In the genomic region with DNA sequence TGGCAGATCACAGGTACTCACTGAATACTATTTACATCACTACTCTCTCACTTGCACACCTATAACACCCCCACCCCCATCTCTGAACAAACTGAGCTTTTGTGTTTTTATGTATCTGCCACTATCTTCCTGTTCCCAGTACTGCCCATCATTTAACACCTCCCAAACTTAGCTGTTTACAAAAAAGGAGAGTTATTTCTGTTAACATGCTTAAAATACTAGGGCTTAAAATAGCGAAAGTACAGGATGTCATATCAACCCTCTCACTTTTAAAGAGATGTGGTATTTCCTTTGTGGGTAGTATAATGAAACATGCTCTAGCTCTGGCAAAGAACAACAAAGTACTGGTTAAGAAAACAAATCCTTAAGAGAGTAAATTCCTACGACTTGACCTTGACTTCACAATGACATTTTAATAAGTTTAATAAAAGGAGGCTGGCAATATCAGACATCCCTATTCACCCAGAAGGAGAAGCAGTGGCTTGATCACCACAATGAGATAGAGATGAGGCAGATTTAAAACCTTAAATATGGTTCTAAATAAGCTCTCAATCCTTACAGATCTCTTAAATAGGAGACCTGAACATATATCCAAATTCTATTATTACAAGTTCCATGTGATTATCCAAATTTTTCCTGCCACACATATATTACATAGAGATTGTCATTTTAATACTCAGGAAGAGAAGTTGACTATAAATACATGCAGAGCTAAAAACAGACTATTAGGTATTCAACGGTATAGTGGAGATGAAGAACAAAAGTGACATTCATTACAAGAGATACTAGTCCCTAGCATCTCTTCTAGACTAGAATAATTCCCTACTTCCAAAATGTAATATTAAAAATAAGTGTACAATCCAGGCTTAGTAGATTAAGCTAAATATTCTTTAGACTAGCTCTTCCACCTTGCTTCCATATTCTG, we compare ENCODE assay signal across 9 cellular contexts. TPM values are rescaled to one million over a fixed set of nuclear protein-coding genes. Genes with fewer than 3 reads are reported as not detected.
A peak's percentile ranks its signal among the peaks of the same experiment; 100 is the strongest.
DNase-seq lines count a peak whose midpoint lies in the region; ATAC-seq and TF ChIP-seq lines count a peak whose summit lies in the region.
"Had no signal": no experiment of that assay in that cellular context is flagged by ENCODE, and none has a peak within 500 bp of the region (broad histone marks: within the 10 kb centered on the region; RNA-seq: fewer than 3 reads in every experiment).

No MANE protein-coding gene starts in this region.

- no peaks in the 10 kb centered on the region for H3K27me3 Mint-ChIP-seq in naive thymus-derived CD4-positive, alpha-beta T cell
- H3K27me3 Mint-ChIP-seq: activated naive CD4-positive, alpha-beta T cell treated with anti-CD3 and anti-CD28 coated beads, Interleukin-2, amount 50 U/mL, for 24 hours had no signal

- no peaks in the 10 kb centered on the region for H3K27me3 ChIP-seq in adrenal gland
- H3K27me3 ChIP-seq in naive thymus-derived CD4-positive, alpha-beta T cell (ENCODE audit: control insufficient read depth in 2 of 2, insufficient read depth in 2 of 2, low read length in 2 of 2), result no peaks in the 10 kb centered on the region

- TF ChIP-seq CTCF in adrenal gland (IDR thresholded peaks at IDR 0.05) (no peak), lower leg skin (IDR thresholded peaks at IDR 0.05) (no peak)

- intact Hi-C loops in adrenal gland (cut with DNase I), result no loop called here
- intact Hi-C loops in naive thymus-derived CD4-positive, alpha-beta T cell (cut with micrococcal nuclease), result loop anchor here (1.0 kb wide), 5 partner anchors 8 to 37 kb away; a partner anchor contains a TSS
- intact Hi-C loops in lower leg skin (cut with DNase I; ENCODE audit: low total_unique reads), result no loop called here

- DNase-seq in adrenal gland, result no peak
- peak in 6 of 9 donors; percentile 7 to 55 (median 25) for DNase-seq in naive thymus-derived CD4-positive, alpha-beta T cell
- DNase-seq in NCI-H2029 treated with DMSO at 0.1 percent for 48 hours (lab: John Stamatoyannopoulos, UW), result no peak
- DNase-seq in activated CD4-positive, alpha-beta T cell treated with anti-CD3 and anti-CD28 coated beads, Interleukin-2, amount 50 U/mL, for 4 hours, result no peak
- no peak for DNase-seq in lower leg skin (ENCODE audit: low spot score in 2 of 2)

- H3K27ac Mint-ChIP-seq in naive thymus-derived CD4-positive, alpha-beta T cell, result no peak overlapping the region
- H3K27ac Mint-ChIP-seq: activated naive CD4-positive, alpha-beta T cell treated with anti-CD3 and anti-CD28 coated beads, Interleukin-2, amount 50 U/mL, for 24 hours had no signal

- WGBS in adrenal gland, 4 donors, result 21 to 31% (median 30%) methylated on average over 3 of the region's 3 CpGs
- WGBS in lower leg skin, 2 donors, result 42 to 52% methylated on average over 3 of the region's 3 CpGs

- POLR2A ChIA-PET in naive thymus-derived CD4-positive, alpha-beta T cell (lab: Charles Lee), result interaction anchor here (0.6 to 3.0 kb wide), 8 partner anchors 10 to 1496 kb away, joined by 3 to 20 read pairs (median 4); a partner anchor contains a TSS

- no peak overlapping the region for H3K4me3 Mint-ChIP-seq in naive thymus-derived CD4-positive, alpha-beta T cell
- H3K4me3 Mint-ChIP-seq: activated naive CD4-positive, alpha-beta T cell treated with anti-CD3 and anti-CD28 coated beads, Interleukin-2, amount 50 U/mL, for 24 hours had no signal

- no peaks in the 10 kb centered on the region for H3K36me3 ChIP-seq in adrenal gland (replicated peaks in 1 of 2)
- no peaks in the 10 kb centered on the region for H3K36me3 ChIP-seq in naive thymus-derived CD4-positive, alpha-beta T cell (ENCODE audit: control insufficient read depth in 2 of 3, insufficient read depth in 3 of 3, low read length in 3 of 3)

- H3K4me3 ChIP-seq in adrenal gland (peak overlapping the region in 1 of 4 donors; percentile 16), lower leg skin (ENCODE audit: low read depth, poor library complexity, severe bottlenecking) (no peak overlapping the region)
- peak overlapping the region; percentile 10 for H3K4me3 ChIP-seq in naive thymus-derived CD4-positive, alpha-beta T cell (ENCODE audit: low read length)

- peaks cover 4 to 29% (median 24%) of the 10 kb centered on the region in 7 donors for H3K4me1 Mint-ChIP-seq in naive thymus-derived CD4-positive, alpha-beta T cell

- peak overlapping the region in 3 of 5 donors; percentile 32 to 56 (median 42) for H3K27ac ChIP-seq in adrenal gland
- H3K27ac ChIP-seq in naive thymus-derived CD4-positive, alpha-beta T cell (ENCODE audit: low read depth, low read length), result peak overlapping the region; percentile 48

- H3K9me3 Mint-ChIP-seq in naive thymus-derived CD4-positive, alpha-beta T cell, result no peaks in the 10 kb centered on the region

- peak; percentile 80 for ATAC-seq in GM18502 (IDR thresholded peaks at IDR 0.05; ENCODE audit: poor library complexity, unreplicated experiment)
- peak; percentile 70 for ATAC-seq in HG02623 (IDR thresholded peaks at IDR 0.05; ENCODE audit: unreplicated experiment)
- ATAC-seq in naive thymus-derived CD4-positive, alpha-beta T cell, result peak; percentile 78
- no peak for ATAC-seq in HG03280 (IDR thresholded peaks at IDR 0.05; ENCODE audit: unreplicated experiment)

- TF ChIP-seq POLR2A in adrenal gland (IDR thresholded peaks at IDR 0.05) (no peak), lower leg skin (IDR thresholded peaks at IDR 0.05) (no peak)

- H3K4me1 ChIP-seq in adrenal gland (replicated peaks in 1 of 2), result peaks cover 31 to 42% of the 10 kb centered on the region in 2 donors
- H3K4me1 ChIP-seq in naive thymus-derived CD4-positive, alpha-beta T cell (ENCODE audit: control insufficient read depth in 2 of 2, insufficient read depth in 2 of 2, low read length in 2 of 2), result peaks cover 28 to 29% of the 10 kb centered on the region in 2 donors

- CTCF ChIA-PET in naive thymus-derived CD4-positive, alpha-beta T cell (lab: Charles Lee), result interaction anchor here (0.5 to 1.0 kb wide), 2 partner anchors 37 to 103 kb away, joined by 4 read pairs; a partner anchor contains a TSS

- H3K36me3 Mint-ChIP-seq in naive thymus-derived CD4-positive, alpha-beta T cell, result peaks cover 5 to 28% (median 20%) of the 10 kb centered on the region in 5 donors

- no peaks in the 10 kb centered on the region for H3K9me3 ChIP-seq in adrenal gland (replicated peaks in 1 of 3)
- no peaks in the 10 kb centered on the region for H3K9me3 ChIP-seq in naive thymus-derived CD4-positive, alpha-beta T cell (ENCODE audit: control insufficient read depth in 2 of 3, low read length in 3 of 3)

RNA-seq across cellular contexts. Expression of a gene that starts 36.9 kb away (rescaled TPM):
- total RNA-seq in adrenal gland (10 to 100 TPM; 40.1 to 66.9 (median 49.9) TPM), lower leg skin (10 to 100 TPM; 12.4 to 21.8 (median 18.1) TPM)
- 10 to 100 TPM; 17.6 to 36.8 (median 35.6) TPM for polyA plus RNA-seq in adrenal gland
- 10 to 100 TPM; 27.8 to 47.6 (median 35.2) TPM for total RNA-seq in naive thymus-derived CD4-positive, alpha-beta T cell
- polyA plus RNA-seq in naive thymus-derived CD4-positive, alpha-beta T cell, result 10 to 100 TPM; 27.2 to 30.7 TPM

RNA-seq across cellular contexts. Expression of a gene that starts 37.2 kb away (rescaled TPM):
- total RNA-seq in adrenal gland, result 100 to 1,000 TPM in 3 of 8 donors, 10 to 100 TPM in 5; 51.2 to 154 (median 97.6) TPM
- 10 to 100 TPM; 65.1 to 94.4 (median 81.4) TPM for polyA plus RNA-seq in adrenal gland
- 10 to 100 TPM; 11.9 to 18.4 (median 16.1) TPM for total RNA-seq in naive thymus-derived CD4-positive, alpha-beta T cell
- polyA plus RNA-seq in naive thymus-derived CD4-positive, alpha-beta T cell, result 10 to 100 TPM; 31.5 to 41.4 TPM
- 1 to 10 TPM; 4.3 to 4.9 (median 4.7) TPM for total RNA-seq in lower leg skin

RNA-seq across cellular contexts. Expression of a gene that starts 57.2 kb away (rescaled TPM):
- 1 to 10 TPM in 5 of 8 donors, under 1 TPM in 2, not detected in 1; 0.52 to 4.0 (median 1.9) TPM for total RNA-seq in adrenal gland
- 1 to 10 TPM; 1.0 to 2.7 (median 1.2) TPM for polyA plus RNA-seq in adrenal gland
- total RNA-seq in naive thymus-derived CD4-positive, alpha-beta T cell, result 1 to 10 TPM; 3.9 to 9.5 (median 7.4) TPM
- polyA plus RNA-seq in naive thymus-derived CD4-positive, alpha-beta T cell, result 1 to 10 TPM; 3.1 to 3.7 TPM
- under 1 TPM in 3 of 4 donors, not detected in 1; 0.42 to 0.69 (median 0.59) TPM for total RNA-seq in lower leg skin

Comparison
In these comparisons a context has a peak if more than half of its experiments do, and no peak if none do; other contexts are left out.
1. DNase-seq: peak in naive thymus-derived CD4-positive, alpha-beta T cell (6 of 9); none in adrenal gland (0 of 7), NCI-H2029 treated with DMSO at 0.1 percent for 48 hours (single experiment), activated CD4-positive, alpha-beta T cell treated with anti-CD3 and anti-CD28 coated beads, Interleukin-2, amount 50 U/mL, for 4 hours (0 of 2) and lower leg skin (0 of 2).
2. intact Hi-C loops: an anchor here in naive thymus-derived CD4-positive, alpha-beta T cell (1.0 kb wide); none called in adrenal gland and lower leg skin.